16 cellular contexts compared by ENCODE assay signal in the genomic region with DNA sequence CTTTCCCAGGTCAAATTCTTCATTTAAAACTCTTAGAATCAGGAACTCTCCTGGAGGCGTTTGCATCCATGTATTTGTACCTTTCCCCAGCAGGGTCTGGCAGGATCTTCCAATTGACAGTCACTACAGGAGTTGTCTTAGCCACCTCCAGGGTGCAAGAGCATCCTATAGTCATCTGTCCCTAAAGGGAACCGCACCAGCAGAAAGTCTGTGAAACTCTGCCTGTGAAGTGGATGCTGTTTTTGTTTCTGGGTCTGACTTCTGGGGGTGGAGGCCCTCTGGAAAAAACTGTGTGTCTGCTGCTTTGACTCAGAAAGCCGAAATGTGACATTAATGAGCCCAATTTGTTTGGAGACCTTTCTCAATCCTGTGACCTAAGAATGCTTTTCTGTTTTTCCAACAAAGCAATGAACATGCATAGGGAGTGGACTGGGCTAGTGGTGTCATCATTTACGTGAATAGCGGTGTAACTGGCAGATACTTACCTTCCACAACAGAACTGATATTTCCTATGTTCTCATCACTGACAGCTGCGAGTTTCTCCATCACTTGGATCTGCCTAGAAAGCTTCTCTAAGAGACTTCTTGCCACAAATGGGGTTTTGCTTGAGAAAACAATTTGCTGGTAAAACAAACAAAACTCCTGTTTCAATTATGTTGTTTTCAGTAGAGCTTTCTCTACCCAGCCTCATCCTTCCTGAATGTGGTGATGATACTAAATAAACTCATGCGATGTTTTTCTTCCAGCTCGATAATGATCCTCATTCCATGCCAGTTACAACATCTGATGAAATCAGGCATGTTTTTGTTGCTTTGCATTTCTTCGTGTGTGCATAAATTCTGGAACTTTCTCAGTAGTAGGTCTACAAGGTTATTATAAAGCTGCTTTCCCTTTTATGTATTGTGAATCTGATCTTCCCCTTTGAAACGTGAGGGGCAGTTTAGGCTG. TPM values are rescaled to one million over a fixed set of nuclear protein-coding genes. Genes with fewer than 3 reads are reported as not detected.
DNase-seq lines count a peak whose midpoint lies in the region; ATAC-seq and TF ChIP-seq lines count a peak whose summit lies in the region.
"Had no signal": no experiment of that assay in that cellular context is flagged by ENCODE, and none has a peak within 500 bp of the region (broad histone marks: within the 10 kb centered on the region; RNA-seq: fewer than 3 reads in every experiment).

No MANE protein-coding gene starts in this region.

- no peak overlapping the region for H3K4me3 ChIP-seq in gastroesophageal sphincter
- H3K4me3 ChIP-seq: BLaER1, lung, transverse colon had no signal

- H3K4me3 Mint-ChIP-seq in activated naive CD4-positive, alpha-beta T cell treated with anti-CD3 and anti-CD28 coated beads for 36 hours = no peak overlapping the region
- H3K4me3 Mint-ChIP-seq in activated naive CD8-positive, alpha-beta T cell treated with anti-CD3 and anti-CD28 coated beads for 36 hours = no peak overlapping the region
- H3K4me3 Mint-ChIP-seq: dendritic cell treated with granulocyte-macrophage colony-stimulating factor and Interleukin-4, amounts not matched to agents 40 ng/mL and 50 ng/mL, for 4 days had no signal

- TF ChIP-seq CTCF in gastroesophageal sphincter (IDR thresholded peaks at IDR 0.05) = no peak

- CTCF ChIA-PET in activated naive CD4-positive, alpha-beta T cell treated with anti-CD3 and anti-CD28 coated beads for 36 hours (lab: Charles Lee) = interaction anchor here (1.0 kb wide), 1 partner anchor 186 kb away, joined by 3 read pairs; no protein-coding TSS in a partner anchor

- TF ChIP-seq POLR2A in gastroesophageal sphincter (IDR thresholded peaks at IDR 0.05) = no peak

- 77 to 84% methylated on average over 9 of the region's 10 CpGs for WGBS in gastroesophageal sphincter (ENCODE audit: low coverage in 1 of 2), 2 donors

- H3K27me3 Mint-ChIP-seq in activated naive CD4-positive, alpha-beta T cell treated with anti-CD3 and anti-CD28 coated beads for 36 hours (ENCODE audit: low read depth) = no peaks in the 10 kb centered on the region
- no peaks in the 10 kb centered on the region for H3K27me3 Mint-ChIP-seq in activated naive CD8-positive, alpha-beta T cell treated with anti-CD3 and anti-CD28 coated beads for 36 hours
- H3K27me3 Mint-ChIP-seq: dendritic cell treated with granulocyte-macrophage colony-stimulating factor and Interleukin-4, amounts not matched to agents 40 ng/mL and 50 ng/mL, for 4 days; progenitor cell of endocrine pancreas had no signal

- intact Hi-C loops in activated naive CD4-positive, alpha-beta T cell treated with anti-CD3 and anti-CD28 coated beads for 36 hours (cut with micrococcal nuclease) = loop anchor here (5.0 kb wide), 1 partner anchor 250 kb away; no protein-coding TSS in a partner anchor

- peak; percentile 88 for ATAC-seq in gastroesophageal sphincter
- ATAC-seq in HG03520 (IDR thresholded peaks at IDR 0.05; ENCODE audit: unreplicated experiment) = no peak

- no peaks in the 10 kb centered on the region for H3K36me3 ChIP-seq in gastroesophageal sphincter
- H3K36me3 ChIP-seq: transverse colon had no signal

- H3K4me1 Mint-ChIP-seq in activated naive CD4-positive, alpha-beta T cell treated with anti-CD3 and anti-CD28 coated beads for 36 hours (ENCODE audit: low read depth) = peaks cover 47% of the 10 kb centered on the region
- H3K4me1 Mint-ChIP-seq in activated naive CD8-positive, alpha-beta T cell treated with anti-CD3 and anti-CD28 coated beads for 36 hours = peaks cover 40% of the 10 kb centered on the region

- TF ChIP-seq EP300 in gastroesophageal sphincter (IDR thresholded peaks at IDR 0.05) = no peak

- no peaks in the 10 kb centered on the region for H3K27me3 ChIP-seq in gastroesophageal sphincter
- H3K27me3 ChIP-seq: BLaER1, transverse colon had no signal

- H3K27ac Mint-ChIP-seq in activated naive CD4-positive, alpha-beta T cell treated with anti-CD3 and anti-CD28 coated beads for 36 hours = peak overlapping the region; percentile 56
- peak overlapping the region; percentile 81 for H3K27ac Mint-ChIP-seq in activated naive CD8-positive, alpha-beta T cell treated with anti-CD3 and anti-CD28 coated beads for 36 hours
- H3K27ac Mint-ChIP-seq: dendritic cell treated with granulocyte-macrophage colony-stimulating factor and Interleukin-4, amounts not matched to agents 40 ng/mL and 50 ng/mL, for 4 days; progenitor cell of endocrine pancreas had no signal

- peaks cover 0 to 15% (median 5%) of the 10 kb centered on the region in 3 donors for H3K4me1 ChIP-seq in gastroesophageal sphincter
- H3K4me1 ChIP-seq: BLaER1, transverse colon had no signal

- no peaks in the 10 kb centered on the region for H3K9me3 ChIP-seq in gastroesophageal sphincter
- H3K9me3 ChIP-seq: transverse colon had no signal

- no peaks in the 10 kb centered on the region for H3K9me3 Mint-ChIP-seq in activated naive CD4-positive, alpha-beta T cell treated with anti-CD3 and anti-CD28 coated beads for 36 hours
- peaks cover 4% of the 10 kb centered on the region for H3K9me3 Mint-ChIP-seq in activated naive CD8-positive, alpha-beta T cell treated with anti-CD3 and anti-CD28 coated beads for 36 hours
- H3K9me3 Mint-ChIP-seq: dendritic cell treated with granulocyte-macrophage colony-stimulating factor and Interleukin-4, amounts not matched to agents 40 ng/mL and 50 ng/mL, for 4 days had no signal

- peak overlapping the region in 1 of 4 donors; percentile 31 for H3K27ac ChIP-seq in gastroesophageal sphincter
- H3K27ac ChIP-seq: BLaER1, transverse colon had no signal

- peak; percentile 12 for DNase-seq in activated naive CD4-positive, alpha-beta T cell treated with anti-CD3 and anti-CD28 coated beads for 36 hours
- DNase-seq in activated naive CD4-positive, alpha-beta T cell treated with anti-CD3 and anti-CD28 coated beads, Interleukin-2, amount 50 U/mL, for 16 hours = no peak
- DNase-seq in activated naive CD8-positive, alpha-beta T cell treated with anti-CD3 and anti-CD28 coated beads for 36 hours = no peak
- DNase-seq in stromal cell of bone marrow (ENCODE audit: low read depth) (peak; percentile 61), hippocampal formation (lab: John Stamatoyannopoulos, UW) (no peak), SHP77 (lab: John Stamatoyannopoulos, UW) (no peak)
- DNase-seq: activated CD8-positive, alpha-beta memory T cell treated with anti-CD3 and anti-CD28 coated beads, Interleukin-2, amount 50 U/mL, for 48 hours; NCI-H1694 treated with DMSO at 0.1 percent for 48 hours; transverse colon had no signal

- H3K36me3 Mint-ChIP-seq in activated naive CD4-positive, alpha-beta T cell treated with anti-CD3 and anti-CD28 coated beads for 36 hours (ENCODE audit: low read depth) = peaks cover 38% of the 10 kb centered on the region
- H3K36me3 Mint-ChIP-seq in activated naive CD8-positive, alpha-beta T cell treated with anti-CD3 and anti-CD28 coated beads for 36 hours = peaks cover 46% of the 10 kb centered on the region

RNA-seq across cellular contexts. Expression of a gene that starts 33.3 kb away (rescaled TPM):
- not detected for total RNA-seq in activated naive CD4-positive, alpha-beta T cell treated with anti-CD3 and anti-CD28 coated beads for 36 hours
- not detected for total RNA-seq in activated naive CD8-positive, alpha-beta T cell treated with anti-CD3 and anti-CD28 coated beads for 36 hours
- total RNA-seq in gastroesophageal sphincter = under 1 TPM in 1 of 4 donors, not detected in 3; 0.54 TPM
- total RNA-seq: glomerular endothelial cell, progenitor cell of endocrine pancreas, transverse colon had no signal

RNA-seq across cellular contexts. Expression of a gene that starts 57.3 kb away (rescaled TPM):
- 10 to 100 TPM; 84.9 to 85.1 TPM for total RNA-seq in activated naive CD4-positive, alpha-beta T cell treated with anti-CD3 and anti-CD28 coated beads for 36 hours
- total RNA-seq in activated naive CD8-positive, alpha-beta T cell treated with anti-CD3 and anti-CD28 coated beads for 36 hours = 10 to 100 TPM; 74.1 to 75.8 TPM
- total RNA-seq in gastroesophageal sphincter = 1 to 10 TPM; 2.7 to 9.7 (median 4.0) TPM

Comparison
In these comparisons a context has a peak if more than half of its experiments do, and no peak if none do; other contexts are left out.
1. DNase-seq: peak in activated naive CD4-positive, alpha-beta T cell treated with anti-CD3 and anti-CD28 coated beads for 36 hours (single experiment) and stromal cell of bone marrow (single experiment); none in activated naive CD4-positive, alpha-beta T cell treated with anti-CD3 and anti-CD28 coated beads, Interleukin-2, amount 50 U/mL, for 16 hours (single experiment), activated naive CD8-positive, alpha-beta T cell treated with anti-CD3 and anti-CD28 coated beads for 36 hours (single experiment), hippocampal formation (0 of 2) and SHP77 (0 of 2).
2. RNA of a gene that starts 57.3 kb away (total RNA-seq): 84.9 to 85.1 TPM in activated naive CD4-positive, alpha-beta T cell treated with anti-CD3 and anti-CD28 coated beads for 36 hours and 74.1 to 75.8 TPM in activated naive CD8-positive, alpha-beta T cell treated with anti-CD3 and anti-CD28 coated beads for 36 hours; 2.7 to 9.7 TPM in gastroesophageal sphincter; every median in the first group is over 4 times any median in the second.